Comparison of ENCODE assay signal across 1 cellular context in the genomic region with DNA sequence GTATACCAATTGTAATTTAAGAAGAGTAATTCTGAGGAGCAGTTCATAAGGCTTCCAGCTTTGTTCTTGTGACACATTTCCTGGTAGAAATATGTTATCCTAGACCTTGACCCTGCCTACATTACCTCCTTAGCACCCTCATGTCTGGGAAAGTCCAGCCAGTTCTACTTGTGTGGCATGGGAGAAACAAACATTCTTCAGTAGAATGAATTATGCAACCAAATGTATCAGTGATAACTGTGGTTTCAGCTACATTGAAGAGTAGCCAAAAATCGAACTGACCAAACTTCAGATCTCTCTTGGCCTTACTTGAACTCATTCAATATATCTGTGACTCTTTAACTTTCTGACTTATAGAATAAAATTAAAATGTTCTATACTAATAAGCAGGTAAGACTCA.
TF ChIP-seq lines count a peak whose summit lies in the region.

No MANE protein-coding gene starts in this region.

TF ChIP-seq in A549, 52 proteins besides CTCF, POLR2A, EP300 and RAD21 (continued from another document):
- TF ChIP-seq, protein P1, sequence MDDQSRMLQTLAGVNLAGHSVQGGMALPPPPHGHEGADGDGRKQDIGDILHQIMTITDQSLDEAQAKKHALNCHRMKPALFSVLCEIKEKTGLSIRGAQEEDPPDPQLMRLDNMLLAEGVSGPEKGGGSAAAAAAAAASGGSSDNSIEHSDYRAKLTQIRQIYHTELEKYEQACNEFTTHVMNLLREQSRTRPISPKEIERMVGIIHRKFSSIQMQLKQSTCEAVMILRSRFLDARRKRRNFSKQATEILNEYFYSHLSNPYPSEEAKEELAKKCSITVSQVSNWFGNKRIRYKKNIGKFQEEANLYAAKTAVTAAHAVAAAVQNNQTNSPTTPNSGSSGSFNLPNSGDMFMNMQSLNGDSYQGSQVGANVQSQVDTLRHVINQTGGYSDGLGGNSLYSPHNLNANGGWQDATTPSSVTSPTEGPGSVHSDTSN (IDR thresholded peaks at IDR 0.05): no peak
- TF ChIP-seq CEBPB (IDR thresholded peaks at IDR 0.05): peak; percentile 83 to 87
- TF ChIP-seq, protein P2, sequence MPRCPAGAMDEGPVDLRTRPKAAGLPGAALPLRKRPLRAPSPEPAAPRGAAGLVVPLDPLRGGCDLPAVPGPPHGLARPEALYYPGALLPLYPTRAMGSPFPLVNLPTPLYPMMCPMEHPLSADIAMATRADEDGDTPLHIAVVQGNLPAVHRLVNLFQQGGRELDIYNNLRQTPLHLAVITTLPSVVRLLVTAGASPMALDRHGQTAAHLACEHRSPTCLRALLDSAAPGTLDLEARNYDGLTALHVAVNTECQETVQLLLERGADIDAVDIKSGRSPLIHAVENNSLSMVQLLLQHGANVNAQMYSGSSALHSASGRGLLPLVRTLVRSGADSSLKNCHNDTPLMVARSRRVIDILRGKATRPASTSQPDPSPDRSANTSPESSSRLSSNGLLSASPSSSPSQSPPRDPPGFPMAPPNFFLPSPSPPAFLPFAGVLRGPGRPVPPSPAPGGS (IDR thresholded peaks at IDR 0.05): peak; percentile 76; the same call in 2 of the 3 replicates
- no peak for TF ChIP-seq FOSL2 (IDR thresholded peaks at IDR 0.05)
- peak; percentile 53 for TF ChIP-seq FOSL2 (CRISPR knock-in tag; IDR thresholded peaks at IDR 0.05)
- TF ChIP-seq HES2 (IDR thresholded peaks at IDR 0.05): peak; percentile 47; the same call in 1 of the 2 replicates
- no peak for TF ChIP-seq NPAS2 (CRISPR knock-in tag; IDR thresholded peaks at IDR 0.05; ENCODE audit: borderline replicate concordance)
- TF ChIP-seq CBX2 (IDR thresholded peaks at IDR 0.05; ENCODE audit: borderline replicate concordance, low read depth): no peak
- TF ChIP-seq JUNB (IDR thresholded peaks at IDR 0.05): peak; percentile 80; the same call in 1 of the 2 replicates
- peak; percentile 60 for TF ChIP-seq SMC3 (IDR thresholded peaks at IDR 0.05)
- peak; percentile 76 to 92; a peak in 4 of 5 replicates for TF ChIP-seq JUN (IDR thresholded peaks at IDR 0.05)
